ENCODE assay signal across 8 cellular contexts in the genomic region with DNA sequence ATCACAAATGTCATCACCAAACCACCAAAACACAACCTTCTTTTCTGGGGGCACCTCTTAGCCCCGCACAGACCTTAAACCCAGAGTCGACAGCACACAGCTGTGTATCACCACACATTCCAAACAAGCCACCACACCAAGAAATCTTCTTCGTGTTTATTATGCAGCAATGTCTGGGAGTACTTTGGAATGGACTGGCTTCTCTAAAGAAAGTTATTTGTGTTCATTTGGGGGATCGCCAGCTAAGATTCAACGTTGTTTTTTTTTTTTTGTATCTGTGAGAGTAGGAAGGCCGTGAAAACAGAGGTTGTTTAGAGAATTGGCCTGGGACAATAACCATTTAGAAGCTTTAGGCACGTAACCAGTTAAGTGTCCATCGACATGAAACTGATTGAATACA.
A peak's percentile ranks its signal among the peaks of the same experiment; 100 is the strongest.
DNase-seq lines count a peak whose midpoint lies in the region; ATAC-seq and TF ChIP-seq lines count a peak whose summit lies in the region.

No MANE protein-coding gene starts in this region.

- 0 out of 2 replicates have a peak, but pooled peaks cover 4% of the 10 kb centered on the region for H3K36me3 ChIP-seq in SU-DHL-6 (ENCODE audit: low read length)

- H3K36me3 Mint-ChIP-seq in stimulated activated effector memory CD8-positive, alpha-beta T cell treated with anti-CD3 and anti-CD28 coated beads, Interleukin-12 subunit alpha, Interleukin-12 subunit beta, amount 100 ng/mL, for 72 hours = peaks cover 12% of the 10 kb centered on the region

- H3K9me3 ChIP-seq in SU-DHL-6 (ENCODE audit: insufficient read depth, low read length) = no peaks in the 10 kb centered on the region

- peak overlapping the region; percentile 85 for H3K27ac Mint-ChIP-seq in stimulated activated effector memory CD8-positive, alpha-beta T cell treated with anti-CD3 and anti-CD28 coated beads, Interleukin-12 subunit alpha, Interleukin-12 subunit beta, amount 100 ng/mL, for 72 hours

- ATAC-seq in GM21515 (IDR thresholded peaks at IDR 0.05; ENCODE audit: unreplicated experiment) = peak; percentile 2
- no peak for ATAC-seq in stimulated activated effector memory CD8-positive, alpha-beta T cell treated with anti-CD3 and anti-CD28 coated beads, Interleukin-12 subunit alpha, Interleukin-12 subunit beta, amount 100 ng/mL, for 72 hours
- ATAC-seq in HG02938 (IDR thresholded peaks at IDR 0.05; ENCODE audit: unreplicated experiment) = no peak

- no peaks in the 10 kb centered on the region for H3K9me2 ChIP-seq in SU-DHL-6 (replicated peaks; ENCODE audit: insufficient read depth, low read length)

- H4K20me1 ChIP-seq in SU-DHL-6 (ENCODE audit: low read depth, low read length) = no peaks in the 10 kb centered on the region

- peak overlapping the region; percentile 35 for H3K4me3 ChIP-seq in SU-DHL-6 (ENCODE audit: insufficient read depth, low read length, poor library complexity, severe bottlenecking)

- peak overlapping the region; percentile 85 for H3K9ac ChIP-seq in SU-DHL-6 (ENCODE audit: low read length)

- no peaks in the 10 kb centered on the region for H3K27me3 ChIP-seq in SU-DHL-6 (ENCODE audit: low read length)

- peaks cover 39% of the 10 kb centered on the region for H3F3A ChIP-seq in SU-DHL-6 (ENCODE audit: insufficient read depth)

- no peak overlapping the region for H2AFZ ChIP-seq in SU-DHL-6 (ENCODE audit: low read depth, low read length, severe bottlenecking)

- peaks cover 27% of the 10 kb centered on the region for H3K79me2 ChIP-seq in SU-DHL-6 (ENCODE audit: insufficient read depth, low read length)

- TF ChIP-seq CTCF in SU-DHL-6 (IDR thresholded peaks at IDR 0.05; ENCODE audit: insufficient read depth, low read length, poor library complexity, severe bottlenecking) = no peak

- peak overlapping the region; percentile 66 for H3K4me2 ChIP-seq in SU-DHL-6 (ENCODE audit: low read depth, low read length, poor library complexity, severe bottlenecking)

- H3K4me3 Mint-ChIP-seq in stimulated activated effector memory CD8-positive, alpha-beta T cell treated with anti-CD3 and anti-CD28 coated beads, Interleukin-12 subunit alpha, Interleukin-12 subunit beta, amount 100 ng/mL, for 72 hours = peak overlapping the region; percentile 55

- H3K9me3 Mint-ChIP-seq in stimulated activated effector memory CD8-positive, alpha-beta T cell treated with anti-CD3 and anti-CD28 coated beads, Interleukin-12 subunit alpha, Interleukin-12 subunit beta, amount 100 ng/mL, for 72 hours = no peaks in the 10 kb centered on the region

- peak; percentile 12 for DNase-seq in globus pallidus (ENCODE audit: low spot score)
- no peak for DNase-seq in stimulated activated effector memory CD8-positive, alpha-beta T cell treated with anti-CD3 and anti-CD28 coated beads, Interleukin-12 subunit alpha, Interleukin-12 subunit beta, amount 100 ng/mL, for 72 hours (ENCODE audit: low spot score in 2 of 2)
- DNase-seq in NCI-H1105 treated with DMSO at 0.1 percent for 48 hours (lab: John Stamatoyannopoulos, UW) = no peak
- DNase-seq in NCI-H1048 (lab: John Stamatoyannopoulos, UW) = no peak
- DNase-seq in retina = no peak

- H3K27ac ChIP-seq in SU-DHL-6 (ENCODE audit: low read depth, low read length) = peak overlapping the region; percentile 95

- peaks cover 11% of the 10 kb centered on the region for H3K4me1 Mint-ChIP-seq in stimulated activated effector memory CD8-positive, alpha-beta T cell treated with anti-CD3 and anti-CD28 coated beads, Interleukin-12 subunit alpha, Interleukin-12 subunit beta, amount 100 ng/mL, for 72 hours
